9 cellular contexts compared by ENCODE assay signal in genomic region chr2:102753563-102754159, GRCh38. TPM values are rescaled to one million over a fixed set of nuclear protein-coding genes. Genes with fewer than 3 reads are reported as not detected.
DNase-seq lines count a peak whose midpoint lies in the region; ATAC-seq and TF ChIP-seq lines count a peak whose summit lies in the region.
"Had no signal": no experiment of that assay in that cellular context is flagged by ENCODE, and none has a peak within 500 bp of the region (broad histone marks: within the 10 kb centered on the region; RNA-seq: fewer than 3 reads in every experiment).

No MANE protein-coding gene starts in this region.

- H3K4me1 ChIP-seq in Caco-2 = no peaks in the 10 kb centered on the region
- peaks cover 21 to 34% of the 10 kb centered on the region in 2 experiments for H3K4me1 ChIP-seq in neutrophil (ENCODE audit: control insufficient read depth in 1 of 2, insufficient read depth in 1 of 2, low read depth in 1 of 2, low read length in 1 of 2)

- H3K27me3 Mint-ChIP-seq in Caco-2 (ENCODE audit: insufficient read depth, unreplicated experiment) = no peaks in the 10 kb centered on the region

- intact Hi-C loops in Caco-2 (cut with micrococcal nuclease; ENCODE audit: unreplicated experiment) = loop anchor here (1.0 kb wide), 2 partner anchors 53 to 119 kb away; no protein-coding TSS in a partner anchor

- CTCF ChIA-PET in Caco-2 (lab: Charles Lee) = interaction anchor here (0.7 to 1.8 kb wide), 14 partner anchors 10 to 168 kb away, joined by 3 to 29 read pairs (median 4); a partner anchor contains a TSS

- BruUV-seq in Caco-2 (replicated peaks; lab: Mats Ljungman, UMichigan) = no TSS peak

- no peaks in the 10 kb centered on the region for H3K4me1 Mint-ChIP-seq in Caco-2 (ENCODE audit: low read depth, unreplicated experiment)

- H3K9me3 Mint-ChIP-seq in Caco-2 (ENCODE audit: unreplicated experiment) = no peaks in the 10 kb centered on the region

- POLR2A ChIA-PET in Caco-2 (lab: Charles Lee) = interaction anchor here (1.4 kb wide), 1 partner anchor 17 kb away, joined by 6 read pairs; a partner anchor contains a TSS

- H3K27ac Mint-ChIP-seq in Caco-2 (ENCODE audit: unreplicated experiment) = no peak overlapping the region

- no peak overlapping the region for H3K4me3 ChIP-seq in Caco-2 (ENCODE audit: low read depth, low read length)
- H3K4me3 ChIP-seq in neutrophil (ENCODE audit: low read depth in 1 of 2, low read length in 1 of 2) = no peak overlapping the region
- H3K4me3 ChIP-seq: skin epidermis had no signal

- no peak overlapping the region for H3K4me3 Mint-ChIP-seq in Caco-2 (ENCODE audit: unreplicated experiment)

- no peak overlapping the region for H3K27ac ChIP-seq in neutrophil
- H3K27ac ChIP-seq: skin epidermis had no signal

- ATAC-seq in GM18867 (IDR thresholded peaks at IDR 0.05; ENCODE audit: unreplicated experiment) (peak; percentile 51), HG03571 (IDR thresholded peaks at IDR 0.05; ENCODE audit: unreplicated experiment) (no peak), HG03045 (IDR thresholded peaks at IDR 0.05; ENCODE audit: unreplicated experiment) (no peak)

- TF ChIP-seq CTCF in Caco-2 (IDR thresholded peaks at IDR 0.05; ENCODE audit: insufficient read depth in 1 of 2, low read depth in 1 of 2, low read length in 1 of 2, severe bottlenecking in 1 of 2, unreplicated experiment in 1 of 2) = peak; percentile 73 to 76
- peak; percentile 77 for TF ChIP-seq CTCF in neutrophil (IDR thresholded peaks at IDR 0.05)

- H3K36me3 ChIP-seq in Caco-2 (ENCODE audit: control insufficient read depth, insufficient read depth, low read length) (no peaks in the 10 kb centered on the region), neutrophil (no peaks in the 10 kb centered on the region)

- H3K9me3 ChIP-seq in Caco-2 = no peaks in the 10 kb centered on the region
- H3K9me3 ChIP-seq in neutrophil = no peaks in the 10 kb centered on the region

- no peaks in the 10 kb centered on the region for H3K36me3 Mint-ChIP-seq in Caco-2 (ENCODE audit: insufficient read depth, unreplicated experiment)

- H3K27me3 ChIP-seq in Caco-2 (replicated peaks; ENCODE audit: control insufficient read depth, insufficient read depth, low read length) (no peaks in the 10 kb centered on the region), neutrophil (no peaks in the 10 kb centered on the region)

- DNase-seq in Caco-2 (peak in 1 of 2 experiments; percentile 31), NCI-H1048 (lab: John Stamatoyannopoulos, UW) (peak; percentile 35), SW480 (ENCODE audit: low spot score) (peak; percentile 63), fibroblast of gingiva (ENCODE audit: low read depth) (peak; percentile 43)

RNA-seq across cellular contexts. Expression of gene TMEM182, which starts 8.2 kb away (rescaled TPM):
- 11.9 and 13.6 TPM in 2 replicates for total RNA-seq in Caco-2 (2022)
